Comparison of ENCODE assay signal across 8 cellular contexts in genomic region chr13:109787135-109787954, GRCh38. TPM values are rescaled to one million over a fixed set of nuclear protein-coding genes. Genes with fewer than 3 reads are reported as not detected.
DNase-seq lines count a peak whose midpoint lies in the region; ATAC-seq and TF ChIP-seq lines count a peak whose summit lies in the region.

No MANE protein-coding gene starts in this region.

- H3K36me3 ChIP-seq in right atrium auricular region (peaks cover 25% of the 10 kb centered on the region), rectal smooth muscle tissue (ENCODE audit: control insufficient read depth, insufficient read depth, low read length) (peaks cover 3% of the 10 kb centered on the region)

- H3K9me3 ChIP-seq in right atrium auricular region = no peaks in the 10 kb centered on the region

- peaks cover 0 to 50% of the 10 kb centered on the region in 2 donors for H3K4me1 ChIP-seq in right atrium auricular region
- peaks cover 2% of the 10 kb centered on the region for H3K4me1 ChIP-seq in rectal smooth muscle tissue (ENCODE audit: control insufficient read depth, insufficient read depth, low read length)

- H3K27me3 ChIP-seq in right atrium auricular region (no peaks in the 10 kb centered on the region), rectal smooth muscle tissue (ENCODE audit: control insufficient read depth, insufficient read depth, low read length) (no peaks in the 10 kb centered on the region)

- H3K9ac ChIP-seq in rectal smooth muscle tissue (ENCODE audit: low read length) = no peak overlapping the region

- no peak for TF ChIP-seq POLR2A in GM18505 (IDR thresholded peaks at IDR 0.05; ENCODE audit: borderline replicate concordance, extremely low read depth, insufficient read depth, insufficient read length)

- no peak for TF ChIP-seq CTCF in 22Rv1 (IDR thresholded peaks at IDR 0.05)
- peak in 1 of 2 donors; percentile 24 for TF ChIP-seq CTCF in right atrium auricular region (IDR thresholded peaks at IDR 0.05)

- H3K4me3 ChIP-seq in right atrium auricular region (peak overlapping the region; percentile 83 to 84), rectal smooth muscle tissue (ENCODE audit: low read length) (peak overlapping the region; percentile 74)

- peak; percentile 73 for DNase-seq in OCI-M1 (lab: John Stamatoyannopoulos, UW)
- peak; percentile 44 for DNase-seq in amniotic epithelial cell (ENCODE audit: low read depth)
- DNase-seq in right atrium auricular region (ENCODE audit: low spot score) = no peak
- DNase-seq in epidermal melanocyte (ENCODE audit: insufficient read length, low spot score) = no peak

- H3K27ac ChIP-seq in 22Rv1 = peak overlapping the region; percentile 90
- peak overlapping the region; percentile 96 to 98 for H3K27ac ChIP-seq in right atrium auricular region
- peak overlapping the region; percentile 92 for H3K27ac ChIP-seq in rectal smooth muscle tissue (ENCODE audit: low read depth, low read length)

- ATAC-seq in GM18505 (IDR thresholded peaks at IDR 0.05; ENCODE audit: unreplicated experiment) (peak; percentile 10), HG03442 (IDR thresholded peaks at IDR 0.05; ENCODE audit: unreplicated experiment) (peak; percentile 11)

RNA-seq across cellular contexts. Expression of gene IRS2, which starts 1.0 kb away (rescaled TPM):
- total RNA-seq in right atrium auricular region = 10 to 100 TPM; 21.2 to 57.6 TPM

Comparison
In these comparisons a context has a peak if more than half of its experiments do, and no peak if none do; other contexts are left out.
1. DNase-seq: peak in OCI-M1 (single experiment) and amniotic epithelial cell (single experiment); none in right atrium auricular region (single experiment) and epidermal melanocyte (single experiment).
2. Peak in every context shown above with its lines, with median percentiles within 50 percentile points of each other: H3K27ac ChIP-seq.